18 cellular contexts compared by ENCODE assay signal in the genomic region with DNA sequence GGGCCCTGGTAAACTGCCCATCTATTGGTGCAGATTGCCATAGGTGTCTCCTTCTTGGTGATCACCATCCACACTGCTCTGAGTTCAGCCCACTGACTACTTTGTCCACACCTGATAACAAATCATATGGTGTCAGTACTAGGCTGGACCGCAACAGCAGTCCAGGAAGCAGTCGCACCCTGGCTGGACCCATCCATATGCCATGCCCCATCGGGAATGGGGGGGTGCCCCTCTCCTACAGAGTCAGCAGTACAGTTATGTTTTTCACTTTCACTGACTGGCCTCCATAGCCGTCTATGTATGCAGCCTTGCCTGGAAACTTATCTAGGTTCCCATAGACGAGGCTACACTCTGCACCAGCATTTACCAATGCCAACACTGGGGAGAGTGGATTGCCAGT.
DNase-seq lines count a peak whose midpoint lies in the region; ATAC-seq and TF ChIP-seq lines count a peak whose summit lies in the region.
"Had no signal": no experiment of that assay in that cellular context is flagged by ENCODE, and none has a peak within 500 bp of the region (broad histone marks: within the 10 kb centered on the region; RNA-seq: fewer than 3 reads in every experiment).

No MANE protein-coding gene starts in this region.

- H3K9me3 ChIP-seq in mammary epithelial cell (replicated peaks; ENCODE audit: insufficient read depth, low read length) (no peaks in the 10 kb centered on the region), upper lobe of right lung (no peaks in the 10 kb centered on the region)
- H3K9me3 ChIP-seq: A549, Caco-2 had no signal

- dilution Hi-C loops in mammary epithelial cell (cut with HindIII; ENCODE audit: low sequenced_read_pairs), result no loop called here

- H3K36me3 ChIP-seq in mammary epithelial cell (ENCODE audit: insufficient read depth, low read length) (no peaks in the 10 kb centered on the region), upper lobe of right lung (no peaks in the 10 kb centered on the region)
- H3K36me3 ChIP-seq: BLaER1 treated with 17β-estradiol and CSF1 and Interleukin-3, amounts not matched to agents 10 nM and 100 nM had no signal

- TF ChIP-seq CTCF in MCF 10A (IDR thresholded peaks at IDR 0.05; ENCODE audit: unreplicated experiment), result no peak
- TF ChIP-seq CTCF in mammary epithelial cell (conservative IDR thresholded peaks at IDR 0.05 in 1 of 2, IDR thresholded peaks at IDR 0.05 in 1 of 2; ENCODE audit: extremely low read depth in 1 of 2, insufficient read depth in 1 of 2, low read depth in 1 of 2, low read length in 2 of 2), result no peak
- TF ChIP-seq CTCF in upper lobe of right lung (IDR thresholded peaks at IDR 0.05), result no peak
- TF ChIP-seq CTCF in lower leg skin (IDR thresholded peaks at IDR 0.05), result no peak

- intact Hi-C loops in MCF 10A (cut with micrococcal nuclease) (no loop called here), mammary epithelial cell (cut with micrococcal nuclease) (no loop called here), upper lobe of right lung (cut with DNase I) (no loop called here), lower leg skin (cut with DNase I; ENCODE audit: low total_unique reads) (no loop called here)

- no peaks in the 10 kb centered on the region for H3K9me3 Mint-ChIP-seq in MCF 10A (ENCODE audit: unreplicated experiment)

- peak; percentile 15 for ATAC-seq in upper lobe of right lung
- no peak for ATAC-seq in GM18858 (IDR thresholded peaks at IDR 0.05; ENCODE audit: unreplicated experiment)
- ATAC-seq: A549; CD8-positive, alpha-beta T cell had no signal

- H3K4me3 ChIP-seq in mammary epithelial cell (replicated peaks in 1 of 3; ENCODE audit: insufficient read depth in 1 of 3, low read depth in 2 of 3, low read length in 3 of 3) (no peak overlapping the region), upper lobe of right lung (no peak overlapping the region), lower leg skin (ENCODE audit: low read depth, poor library complexity, severe bottlenecking) (no peak overlapping the region)
- H3K4me3 ChIP-seq: A549; BLaER1 treated with 17β-estradiol and CSF1 and Interleukin-3, amounts not matched to agents 10 nM and 100 nM had no signal

- no peaks in the 10 kb centered on the region for H3K27me3 Mint-ChIP-seq in MCF 10A (ENCODE audit: insufficient read depth, unreplicated experiment)
- H3K27me3 Mint-ChIP-seq: B cell; CD4-positive, alpha-beta T cell had no signal

- CTCF ChIA-PET in MCF 10A (lab: Yijun Ruan, JAX), result no interaction called here
- CTCF ChIA-PET in mammary epithelial cell (lab: Charles Lee; ENCODE audit: low non-redundant PET), result no interaction called here

- DNase-seq in MCF 10A (ENCODE audit: unreplicated experiment) (peak; percentile 6), mammary epithelial cell (no peak), UCSD-AML1 (lab: John Stamatoyannopoulos, UW; ENCODE audit: unreplicated experiment) (peak; percentile 7), upper lobe of right lung (no peak), lower leg skin (ENCODE audit: low spot score in 2 of 2) (no peak)
- DNase-seq: AML-193; Caco-2; Calu3; CD4-positive, alpha-beta T cell; CD8-positive, alpha-beta T cell; DMS79 treated with DMSO at 0.1 percent for 48 hours; GF-D8 had no signal

- H3K4me3 Mint-ChIP-seq in MCF 10A (ENCODE audit: unreplicated experiment), result no peak overlapping the region
- H3K4me3 Mint-ChIP-seq: B cell; CD4-positive, alpha-beta T cell; CD8-positive, alpha-beta T cell had no signal

- no peak overlapping the region for H3K4me2 ChIP-seq in mammary epithelial cell (ENCODE audit: insufficient read depth, low read depth, low read length)
- H3K4me2 ChIP-seq: A549; BLaER1 treated with 17β-estradiol and CSF1 and Interleukin-3, amounts not matched to agents 10 nM and 100 nM had no signal

- no peak for TF ChIP-seq POLR2A in lower leg skin (IDR thresholded peaks at IDR 0.05)

- no peak overlapping the region for H3K9ac ChIP-seq in mammary epithelial cell (ENCODE audit: insufficient read depth, low read length)
- H3K9ac ChIP-seq: BLaER1 treated with 17β-estradiol and CSF1 and Interleukin-3, amounts not matched to agents 10 nM and 100 nM had no signal

- no peaks in the 10 kb centered on the region for H3K27me3 ChIP-seq in mammary epithelial cell (ENCODE audit: insufficient read depth, low read length)
- H3K27me3 ChIP-seq in upper lobe of right lung, result no peaks in the 10 kb centered on the region
- H3K27me3 ChIP-seq: BLaER1 treated with 17β-estradiol and CSF1 and Interleukin-3, amounts not matched to agents 10 nM and 100 nM had no signal

- no peak overlapping the region for H2AFZ ChIP-seq in mammary epithelial cell (ENCODE audit: low read depth, low read length)

- H3K27ac ChIP-seq in mammary epithelial cell (ENCODE audit: insufficient read depth, low read depth, low read length) (no peak overlapping the region), upper lobe of right lung (no peak overlapping the region)
- H3K27ac ChIP-seq: 22Rv1; A549; BLaER1 treated with 17β-estradiol and CSF1 and Interleukin-3, amounts not matched to agents 10 nM and 100 nM; C4-2B had no signal

- no peak overlapping the region for H3K27ac Mint-ChIP-seq in MCF 10A (ENCODE audit: low read depth, unreplicated experiment)
- H3K27ac Mint-ChIP-seq: B cell; CD4-positive, alpha-beta T cell; CD8-positive, alpha-beta T cell had no signal

- H4K20me1 ChIP-seq in mammary epithelial cell (ENCODE audit: insufficient read depth, low read length), result no peaks in the 10 kb centered on the region
- H4K20me1 ChIP-seq: BLaER1 treated with 17β-estradiol and CSF1 and Interleukin-3, amounts not matched to agents 10 nM and 100 nM had no signal

- in situ Hi-C loops in mammary epithelial cell (cut with MboI; ENCODE audit: low sequenced_read_pairs in 2 of 2), result no loop called here

- peaks cover 16% of the 10 kb centered on the region for H3K4me1 Mint-ChIP-seq in MCF 10A (ENCODE audit: insufficient read depth, unreplicated experiment)
- H3K4me1 Mint-ChIP-seq: B cell had no signal

- WGBS in mammary epithelial cell (ENCODE audit: low coverage, missing lambda C conversion rate), result 92% methylated on average over 4 of the region's 5 CpGs
- 80 to 91% methylated on average over 5 of the region's 5 CpGs for WGBS in lower leg skin, 2 donors

- peaks cover 34% of the 10 kb centered on the region for H3K4me1 ChIP-seq in mammary epithelial cell (ENCODE audit: insufficient read depth, low read length)
- H3K4me1 ChIP-seq in upper lobe of right lung, result no peaks in the 10 kb centered on the region
- H3K4me1 ChIP-seq: A549; BLaER1 treated with 17β-estradiol and CSF1 and Interleukin-3, amounts not matched to agents 10 nM and 100 nM; Caco-2 had no signal

- H3K36me3 Mint-ChIP-seq in MCF 10A (ENCODE audit: insufficient read depth, unreplicated experiment), result no peaks in the 10 kb centered on the region
- H3K36me3 Mint-ChIP-seq: CD8-positive, alpha-beta T cell had no signal

- POLR2A ChIA-PET in MCF 10A (lab: Yijun Ruan, JAX), result no interaction called here

- no peaks in the 10 kb centered on the region for H3K79me2 ChIP-seq in mammary epithelial cell (ENCODE audit: insufficient read depth, low read length)

- BruUV-seq in MCF 10A (replicated peaks; lab: Mats Ljungman, UMichigan) (no TSS peak), mammary epithelial cell (replicated peaks; lab: Mats Ljungman, UMichigan) (no TSS peak)

Comparison
In these comparisons a context has a peak if more than half of its experiments do, and no peak if none do; other contexts are left out.
1. DNase-seq: peak in MCF 10A (single experiment) and UCSD-AML1 (single experiment); none in mammary epithelial cell (single experiment), upper lobe of right lung (single experiment) and lower leg skin (0 of 2).